ENCODE assay signal across 19 cellular contexts in genomic region chr12:116089080-116089479, GRCh38.
"Had no signal": no experiment of that assay in that cellular context is flagged by ENCODE, and none has a peak within 500 bp of the region (broad histone marks: within the 10 kb centered on the region; RNA-seq: fewer than 3 reads in every experiment).

No MANE protein-coding gene starts in this region.

- ATAC-seq: gastroesophageal sphincter; left cardiac atrium; lower lobe of right lung; stimulated activated naive B cell treated with anti-CD40 and anti-IgM and Interleukin-4, amounts not matched to agents 10 μg/mL and 1 μg/mL and 100 μg/mL, for 72 hours had no signal

- H3K9me3 Mint-ChIP-seq: stimulated activated naive B cell treated with anti-CD40 and anti-IgM and Interleukin-4, amounts not matched to agents 10 μg/mL and 1 μg/mL and 100 μg/mL, for 72 hours had no signal

- H3K9me3 ChIP-seq: colonic mucosa, esophagus squamous epithelium, gastroesophageal sphincter, left ventricle myocardium inferior, lower lobe of right lung, sigmoid colon had no signal

- H3K27ac Mint-ChIP-seq: stimulated activated naive B cell treated with anti-CD40 and anti-IgM and Interleukin-4, amounts not matched to agents 10 μg/mL and 1 μg/mL and 100 μg/mL, for 72 hours had no signal

- H3K36me3 ChIP-seq: colonic mucosa, esophagus squamous epithelium, gastroesophageal sphincter, left ventricle myocardium inferior, sigmoid colon had no signal

- H3K27me3 ChIP-seq: colonic mucosa, esophagus squamous epithelium, gastroesophageal sphincter, sigmoid colon had no signal

- H3K4me1 ChIP-seq: colonic mucosa, lower lobe of right lung had no signal

- H3K4me3 ChIP-seq: colonic mucosa, esophagus squamous epithelium, gastroesophageal sphincter, left ventricle myocardium inferior, lower lobe of right lung, sigmoid colon, skin epidermis had no signal

- H3K27ac ChIP-seq: colonic mucosa, esophagus squamous epithelium, gastroesophageal sphincter, left ventricle myocardium inferior, lower lobe of right lung, sigmoid colon, skin epidermis had no signal

- H3K4me3 Mint-ChIP-seq: stimulated activated naive B cell treated with anti-CD40 and anti-IgM and Interleukin-4, amounts not matched to agents 10 μg/mL and 1 μg/mL and 100 μg/mL, for 72 hours had no signal

- H3K27me3 Mint-ChIP-seq: stimulated activated naive B cell treated with anti-CD40 and anti-IgM and Interleukin-4, amounts not matched to agents 10 μg/mL and 1 μg/mL and 100 μg/mL, for 72 hours had no signal

- DNase-seq: colonic mucosa; dermis blood vessel endothelial cell; esophagus squamous epithelium; foreskin fibroblast; glutamatergic neuron; kidney; left cardiac atrium; left ventricle myocardium inferior; lower lobe of right lung; mesenchymal stem cell; midbrain; posterior cingulate gyrus; sigmoid colon; stimulated activated CD4-positive, alpha-beta T cell treated with anti-CD3 and anti-CD28 coated beads, Interleukin-2, amount 100 ng/mL, for 24 hours; stimulated activated CD4-positive, alpha-beta T cell treated with anti-CD3 and anti-CD28 coated beads, Interleukin-4, amount 100 ng/mL, for 4 hours; stimulated activated naive B cell treated with anti-CD40 and anti-IgM and Interleukin-4, amounts not matched to agents 10 μg/mL and 1 μg/mL and 100 μg/mL, for 72 hours; trophoblast cell had no signal
